8 cellular contexts compared by ENCODE assay signal in the genomic region with DNA sequence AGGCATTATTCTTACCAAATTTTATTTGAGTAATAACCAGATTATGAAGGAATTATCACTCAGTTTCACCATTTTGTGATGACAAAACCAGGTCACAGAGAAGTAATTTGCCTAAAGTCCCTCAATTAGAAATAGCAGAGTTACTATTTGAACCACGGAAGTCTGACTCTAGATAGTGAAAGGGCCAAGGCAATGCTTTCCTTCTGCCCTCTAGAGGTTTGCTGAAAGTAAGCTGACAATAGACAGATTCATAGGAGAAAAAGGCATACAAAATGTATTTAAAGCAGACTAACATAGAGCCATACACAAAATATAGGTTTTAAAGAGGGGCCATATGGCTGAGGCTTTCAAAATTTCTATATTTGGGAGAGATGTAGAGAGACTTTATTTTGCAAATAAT. TPM values are rescaled to one million over a fixed set of nuclear protein-coding genes. Genes with fewer than 3 reads are reported as not detected.
DNase-seq lines count a peak whose midpoint lies in the region; ATAC-seq and TF ChIP-seq lines count a peak whose summit lies in the region.

No MANE protein-coding gene starts in this region.

- no peaks in the 10 kb centered on the region for H3K9me3 ChIP-seq in AG04450 (ENCODE audit: control insufficient read depth, insufficient read depth, low read length)

- H3K27me3 ChIP-seq in AG04450 (ENCODE audit: control insufficient read depth, insufficient read depth, low read length) = no peaks in the 10 kb centered on the region

- H3K27ac ChIP-seq in AG04450 (ENCODE audit: low read depth, low read length) = no peak overlapping the region

- ATAC-seq in GM21390 (IDR thresholded peaks at IDR 0.05; ENCODE audit: unreplicated experiment) (peak; percentile 73), HG03432 (IDR thresholded peaks at IDR 0.05; ENCODE audit: unreplicated experiment) (no peak), HG03175 (IDR thresholded peaks at IDR 0.05; ENCODE audit: unreplicated experiment) (no peak)

- H3K4me3 ChIP-seq in AG04450 (ENCODE audit: low read depth, low read length) = no peak overlapping the region

- POLR2A ChIA-PET in AG04450 (lab: Yijun Ruan, JAX) = no interaction called here

- no peak for DNase-seq in AG04450 (ENCODE audit: low read depth, low spot score)
- DNase-seq in NCI-H2227 (lab: John Stamatoyannopoulos, UW; ENCODE audit: unreplicated experiment) = peak; percentile 3
- DNase-seq in foreskin melanocyte = peak; percentile 27
- no peak for DNase-seq in epidermal melanocyte (ENCODE audit: insufficient read length, low spot score)
- no peak for DNase-seq in NCI-H1105 treated with DMSO at 0.1 percent for 48 hours (lab: John Stamatoyannopoulos, UW)

- CTCF ChIA-PET in AG04450 (lab: Charles Lee) = no interaction called here

- TF ChIP-seq CTCF in AG04450 (IDR thresholded peaks at IDR 0.05; ENCODE audit: low read depth, low read length) = peak; percentile 29; the same call in 1 of the 2 replicates

RNA-seq across cellular contexts. Expression of a gene that starts 43.1 kb away (rescaled TPM):
- 0.02 TPM in 1 of 2 replicates, not detected in the other for polyA plus RNA-seq in AG04450 (2011; rRNA removed)
- not detected in 2 replicates for polyA minus RNA-seq in AG04450 (2011; rRNA and poly(A)+ RNA removed)

Comparison
In these comparisons a context has a peak if more than half of its experiments do, and no peak if none do; other contexts are left out.
1. DNase-seq: peak in NCI-H2227 (single experiment) and foreskin melanocyte (single experiment); none in AG04450 (single experiment), epidermal melanocyte (single experiment) and NCI-H1105 treated with DMSO at 0.1 percent for 48 hours (single experiment).